Comparison of ENCODE assay signal across 33 cellular contexts in the genomic region with DNA sequence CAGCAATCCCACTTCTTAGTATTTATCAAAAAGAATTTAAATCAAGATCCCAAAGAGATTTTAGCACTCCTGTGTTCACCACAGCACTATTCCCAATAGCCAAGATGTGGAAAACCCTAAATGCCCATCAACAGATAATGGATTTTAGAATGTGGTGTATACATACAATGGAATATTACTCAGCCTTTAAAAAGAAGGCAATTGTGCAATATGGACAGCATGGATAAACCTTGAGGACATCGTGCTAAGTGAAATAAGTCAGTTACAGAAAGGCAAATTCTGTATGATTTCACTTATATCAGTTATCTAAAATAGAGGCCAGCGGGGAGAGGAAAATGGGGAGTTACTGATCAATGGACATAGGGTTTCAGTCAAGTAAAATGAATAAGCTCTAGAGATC.
"Had no signal": no experiment of that assay in that cellular context is flagged by ENCODE, and none has a peak within 500 bp of the region (broad histone marks: within the 10 kb centered on the region; RNA-seq: fewer than 3 reads in every experiment).

No MANE protein-coding gene starts in this region.

- H3K36me3 ChIP-seq: adrenal gland, ascending aorta, brain microvascular endothelial cell, breast epithelium, cardiac muscle cell had no signal

- ATAC-seq: activated naive CD4-positive, alpha-beta T cell treated with anti-CD3 and anti-CD28 coated beads, Interleukin-2, amount 50 U/mL, for 72 hours; activated naive CD8-positive, alpha-beta T cell treated with anti-CD3 and anti-CD28 coated beads, Interleukin-2, amount 50 U/mL, for 24 hours; activated T-cell treated with anti-CD3 and anti-CD28 coated beads, Interleukin-2, amount 50 U/mL, for 4 hours; activated T-cell treated with anti-CD3 and anti-CD28 coated beads, Interleukin-2, amount 50 U/mL, for 72 hours; activated T-helper 17 cell treated with anti-CD3 and anti-CD28 coated beads, Interleukin-2, amount 50 U/mL, for 72 hours; body of pancreas had no signal

- H3K27ac ChIP-seq: adrenal gland, ascending aorta, body of pancreas, brain microvascular endothelial cell, breast epithelium, cardiac muscle cell had no signal

- FAIRE-seq: astrocyte, bronchial epithelial cell had no signal

- H3K27me3 ChIP-seq: adrenal gland, ascending aorta, body of pancreas, brain microvascular endothelial cell, breast epithelium, cardiac muscle cell had no signal

- H3K9me3 ChIP-seq: adrenal gland, ascending aorta, body of pancreas had no signal

- H3K4me1 ChIP-seq: adrenal gland, ascending aorta, body of pancreas, breast epithelium had no signal

- DNase-seq: activated effector memory CD4-positive, alpha-beta T cell treated with anti-CD3 and anti-CD28 coated beads, Interleukin-2, amount 50 U/mL, for 16 hours; activated effector memory CD4-positive, alpha-beta T cell treated with Interleukin-2 at 50 U/mL for 16 hours; activated gamma-delta T cell; activated gamma-delta T cell treated with Interleukin-2 at 50 U/mL for 16 hours; activated naive CD4-positive, alpha-beta T cell; activated naive CD4-positive, alpha-beta T cell treated with anti-CD3 and anti-CD28 coated beads for 36 hours; activated naive CD4-positive, alpha-beta T cell treated with anti-CD3 and anti-CD28 coated beads, Interleukin-2, amount 10 ng/mL, durations not matched to agents 7 days and 5 days; activated naive CD4-positive, alpha-beta T cell treated with anti-CD3 and anti-CD28 coated beads, Interleukin-2, amount 50 U/mL, for 16 hours; activated naive CD4-positive, alpha-beta T cell treated with Interleukin-2 at 50 U/mL for 16 hours; activated naive CD8-positive, alpha-beta T cell treated with anti-CD3 and anti-CD28 coated beads for 36 hours; activated naive CD8-positive, alpha-beta T cell treated with anti-CD3 and anti-CD28 coated beads, Interleukin-2, amount 10 ng/mL, durations not matched to agents 7 days and 5 days; activated naive CD8-positive, alpha-beta T cell treated with anti-CD3 and anti-CD28 coated beads, Interleukin-2, amount 50 U/mL, for 24 hours; activated T-cell treated with anti-CD3 and anti-CD28 coated beads, Interleukin-2, amount 50 U/mL, for 24 hours; activated T-cell treated with anti-CD3 and anti-CD28 coated beads, Interleukin-2, amount 50 U/mL, for 4 hours; activated T-cell treated with anti-CD3 and anti-CD28 coated beads, Interleukin-2, amount 50 U/mL, for 48 hours; activated T-cell treated with anti-CD3 and anti-CD28 coated beads, Interleukin-2, amount 50 U/mL, for 72 hours; adrenal gland; amniotic stem cell; amygdala; anterior cingulate cortex; aorta; body of pancreas; brain microvascular endothelial cell; caudate nucleus; central memory CD4-positive, alpha-beta T cell; cerebellar nuclear complex had no signal

- H3K4me3 ChIP-seq: adrenal gland, ascending aorta, body of pancreas, breast epithelium, cardiac muscle cell had no signal
